ENCODE assay signal across 9 cellular contexts in the genomic region with DNA sequence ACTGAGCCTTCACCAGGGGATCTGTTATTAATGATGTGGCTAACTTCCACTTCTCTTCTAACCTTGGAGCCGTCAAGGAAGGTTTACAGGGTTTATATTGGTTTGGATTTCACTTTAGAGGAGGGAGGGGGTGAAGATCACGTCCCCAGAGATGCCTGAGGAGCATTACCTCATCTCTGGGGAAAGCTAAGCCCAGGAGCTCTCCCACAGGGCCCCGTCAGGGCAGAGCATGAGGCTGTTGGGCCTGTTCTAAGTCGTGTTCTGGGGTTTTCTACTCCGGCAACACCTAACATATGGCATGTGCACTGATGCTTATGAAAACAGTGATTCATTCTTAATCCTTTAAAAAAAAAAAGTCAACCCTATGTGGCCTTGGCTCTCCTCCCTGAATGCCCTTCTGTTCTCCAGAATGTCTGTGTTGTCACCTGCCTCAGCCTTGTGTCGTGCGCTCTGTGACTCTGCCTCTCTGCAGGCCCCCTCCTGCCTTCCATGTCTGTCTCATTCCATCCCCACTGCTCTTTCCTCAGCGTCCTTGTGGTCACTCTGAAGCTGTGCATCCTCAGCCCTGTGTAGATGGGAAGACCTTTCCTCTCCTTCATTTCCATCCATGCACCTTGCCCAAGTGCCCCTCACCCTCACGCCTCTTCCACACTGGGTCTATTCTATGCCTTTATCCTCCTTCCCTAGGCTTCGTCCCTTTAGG.
DNase-seq lines count a peak whose midpoint lies in the region; ATAC-seq, FAIRE-seq and TF ChIP-seq lines count a peak whose summit lies in the region.
"Had no signal": no experiment of that assay in that cellular context is flagged by ENCODE, and none has a peak within 500 bp of the region (broad histone marks: within the 10 kb centered on the region; RNA-seq: fewer than 3 reads in every experiment).

No MANE protein-coding gene starts in this region.

- H3K27me3 Mint-ChIP-seq in T-helper 2 cell treated with Interferon-gamma antibody and Interleukin-4, amounts not matched to agents 5 μg/mL and 100 μg/mL, for 36 hours (ENCODE audit: low read depth), result no peaks in the 10 kb centered on the region

- TF ChIP-seq CTCF in GM12878 (IDR thresholded peaks at IDR 0.05 in 2 of 3, conservative IDR thresholded peaks at IDR 0.05 in 1 of 3; ENCODE audit: control insufficient read depth in 2 of 3, extremely low read depth in 1 of 3, insufficient read depth in 1 of 3, low read depth in 3 of 3, low read length in 3 of 3), result no peak

- POLR2A ChIA-PET in GM12878 (lab: Charles Lee), result no interaction called here

- TF ChIP-seq RAD21 in GM12878 (IDR thresholded peaks at IDR 0.05; ENCODE audit: insufficient read depth, low read depth, low read length), result no peak

- DNase-seq in COLO829 (ENCODE audit: low spot score) (peak; percentile 28), HK-2 (ENCODE audit: unreplicated experiment) (peak; percentile 64), GM12878 (ENCODE audit: low read depth, low spot score) (no peak), mesendoderm (peak; percentile 48), Ammon's horn (ENCODE audit: low spot score) (no peak), DMS153 (lab: John Stamatoyannopoulos, UW) (no peak)
- no peak for DNase-seq in T-helper 2 cell treated with Interferon-gamma antibody and Interleukin-4, amounts not matched to agents 5 μg/mL and 100 μg/mL, for 36 hours (ENCODE audit: low spot score)
- DNase-seq: effector memory CD4-positive, alpha-beta T cell had no signal

- CTCF ChIA-PET in GM12878 (lab: Yijun Ruan, JAX), result no interaction called here

- H3K36me3 Mint-ChIP-seq in T-helper 2 cell treated with Interferon-gamma antibody and Interleukin-4, amounts not matched to agents 5 μg/mL and 100 μg/mL, for 36 hours (ENCODE audit: low read depth), result no peaks in the 10 kb centered on the region

- H2BK15ac ChIP-seq in mesendoderm (replicated peaks; ENCODE audit: low read depth), result no peak overlapping the region

- H4K8ac ChIP-seq in mesendoderm (ENCODE audit: low read depth, low read length), result no peak overlapping the region

- H2AFZ ChIP-seq in GM12878 (ENCODE audit: control insufficient read depth, low read depth, low read length), result no peak overlapping the region

- H3K79me2 ChIP-seq in GM12878 (ENCODE audit: control insufficient read depth, insufficient read depth, low read length), result no peaks in the 10 kb centered on the region
- H3K79me2 ChIP-seq in mesendoderm (ENCODE audit: control insufficient read depth, insufficient read depth, low read length), result no peaks in the 10 kb centered on the region

- H2BK5ac ChIP-seq in mesendoderm (ENCODE audit: low read length), result no peak overlapping the region

- WGBS in GM12878 (ENCODE audit: insufficient coverage, insufficient replicate concordance, low lambda C conversion rate, missing lambda C conversion rate), result 37% methylated on average over 10 of the region's 10 CpGs
- whole genome bisulfite sequencing in mesendoderm (ENCODE audit: extremely low coverage, insufficient coverage, low lambda C conversion rate), result no CpG with 5 or more reads among the region's 10 CpGs

- no peak for TF ChIP-seq POLR2A in GM12878 (IDR thresholded peaks at IDR 0.05; ENCODE audit: low read depth, low read length)

- H3K4me1 ChIP-seq in GM12878 (ENCODE audit: control insufficient read depth, insufficient read depth, low read length) (peaks cover 14% of the 10 kb centered on the region), mesendoderm (ENCODE audit: control insufficient read depth, low read depth, low read length) (no peaks in the 10 kb centered on the region)

- H3K9me3 Mint-ChIP-seq in T-helper 2 cell treated with Interferon-gamma antibody and Interleukin-4, amounts not matched to agents 5 μg/mL and 100 μg/mL, for 36 hours, result no peaks in the 10 kb centered on the region

- intact Hi-C loops in GM12878 (cut with micrococcal nuclease; ENCODE audit: unreplicated experiment), result loop anchor here (5.0 kb wide), 1 partner anchor 271 kb away; no protein-coding TSS in a partner anchor

- H3K9me3 ChIP-seq in GM12878 (replicated peaks; ENCODE audit: control insufficient read depth, insufficient read depth, low read length), result no peaks in the 10 kb centered on the region

- no TSS peak for BruUV-seq in GM12878 (replicated peaks; lab: Mats Ljungman, UMichigan)

- no peak overlapping the region for H4K5ac ChIP-seq in mesendoderm (ENCODE audit: low read length)

- H3K4ac ChIP-seq in mesendoderm (ENCODE audit: low read depth, low read length), result no peak overlapping the region

- H3K23ac ChIP-seq in mesendoderm (ENCODE audit: low read length), result no peak overlapping the region

- H3K27me3 ChIP-seq in GM12878 (replicated peaks in 1 of 2; ENCODE audit: control insufficient read depth in 2 of 2, insufficient read depth in 2 of 2, low read length in 1 of 2) (no peaks in the 10 kb centered on the region), mesendoderm (ENCODE audit: insufficient read depth, low read length, poor library complexity) (no peaks in the 10 kb centered on the region)

- no peak overlapping the region for H3K56ac ChIP-seq in mesendoderm (ENCODE audit: low read length)

- H3K27ac Mint-ChIP-seq in T-helper 2 cell treated with Interferon-gamma antibody and Interleukin-4, amounts not matched to agents 5 μg/mL and 100 μg/mL, for 36 hours, result no peak overlapping the region

- H3K4me3 ChIP-seq in GM12878, result no peak overlapping the region
- H3K4me3 ChIP-seq in mesendoderm (ENCODE audit: low read length), result no peak overlapping the region

- H3K27ac ChIP-seq in GM12878 (ENCODE audit: control insufficient read depth, insufficient read depth) (no peak overlapping the region), mesendoderm (ENCODE audit: low read depth, low read length) (no peak overlapping the region)

- no peak overlapping the region for H2BK120ac ChIP-seq in mesendoderm (ENCODE audit: low read depth, low read length)

- H3K79me1 ChIP-seq in mesendoderm (ENCODE audit: low read length), result no peaks in the 10 kb centered on the region

- in situ Hi-C loops in GM12878 (cut with MboI), result no loop called here

- H4K20me1 ChIP-seq in GM12878 (ENCODE audit: control insufficient read depth, insufficient read depth), result no peaks in the 10 kb centered on the region

- SMC1A ChIA-PET in GM12878 (lab: Charles Lee; ENCODE audit: uncharacterized antibody, unreplicated experiment), result interaction anchor here (0.7 to 1.6 kb wide), 3 partner anchors 22 to 255 kb away, joined by 3 to 6 read pairs (median 3); no protein-coding TSS in a partner anchor

- no peak overlapping the region for H3K4me3 Mint-ChIP-seq in T-helper 2 cell treated with Interferon-gamma antibody and Interleukin-4, amounts not matched to agents 5 μg/mL and 100 μg/mL, for 36 hours

- H3K36me3 ChIP-seq in GM12878 (ENCODE audit: control insufficient read depth in 2 of 2, insufficient read depth in 2 of 2, low read length in 1 of 2), result no peaks in the 10 kb centered on the region
- H3K36me3 ChIP-seq in mesendoderm (ENCODE audit: control insufficient read depth, insufficient read depth, low read length), result no peaks in the 10 kb centered on the region

- TF ChIP-seq EP300 in GM12878 (IDR thresholded peaks at IDR 0.05; ENCODE audit: borderline replicate concordance in 1 of 2, control insufficient read depth in 1 of 2, low read depth in 2 of 2, low read length in 2 of 2), result no peak; a peak in 1 of 4 replicates

- no peak overlapping the region for H2AK5ac ChIP-seq in mesendoderm (ENCODE audit: low read length)

- H3K4me2 ChIP-seq in GM12878 (ENCODE audit: control insufficient read depth, insufficient read depth), result no peak overlapping the region
- no peak overlapping the region for H3K4me2 ChIP-seq in mesendoderm (ENCODE audit: low read length)

- ATAC-seq in GM12878, result peak; percentile 75
- ATAC-seq in GM21515 (IDR thresholded peaks at IDR 0.05; ENCODE audit: unreplicated experiment), result no peak

- no peak overlapping the region for H3K18ac ChIP-seq in mesendoderm (ENCODE audit: low read length)

- no peaks in the 10 kb centered on the region for H3K4me1 Mint-ChIP-seq in T-helper 2 cell treated with Interferon-gamma antibody and Interleukin-4, amounts not matched to agents 5 μg/mL and 100 μg/mL, for 36 hours (ENCODE audit: low read depth)

- no peak for FAIRE-seq in GM12878 (lab: Jason Lieb, UNC)

- RAD21 ChIA-PET in GM12878 (lab: Charles Lee; ENCODE audit: unreplicated experiment), result interaction anchor here (0.8 to 1.4 kb wide), 2 partner anchors 22 to 240 kb away, joined by 3 to 4 read pairs; no protein-coding TSS in a partner anchor

- H3K9ac ChIP-seq in GM12878 (ENCODE audit: control insufficient read depth, insufficient read depth, low read length) (no peak overlapping the region), mesendoderm (ENCODE audit: low read length) (no peak overlapping the region)

TF ChIP-seq in GM12878, 131 proteins besides CTCF, POLR2A, EP300 and RAD21 (continues in another document):
- TF ChIP-seq ZZZ3 (IDR thresholded peaks at IDR 0.05; ENCODE audit: control insufficient read depth, insufficient read length, low read depth) (no peak), BACH1 (IDR thresholded peaks at IDR 0.05; ENCODE audit: borderline replicate concordance) (no peak), ZNF24 (IDR thresholded peaks at IDR 0.05) (no peak), RB1 (IDR thresholded peaks at IDR 0.05; ENCODE audit: borderline replicate concordance) (no peak), IKZF1 (conservative IDR thresholded peaks at IDR 0.05) (peak; percentile 44; the same call in 1 of the 2 replicates), IKZF2 (IDR thresholded peaks at IDR 0.05) (peak; percentile 19 to 29; a peak in 1 of 4 replicates), ATF7 (IDR thresholded peaks at IDR 0.05; ENCODE audit: low read depth) (peak; percentile 65; the same call in 1 of the 2 replicates)
- TF ChIP-seq, protein P1, sequence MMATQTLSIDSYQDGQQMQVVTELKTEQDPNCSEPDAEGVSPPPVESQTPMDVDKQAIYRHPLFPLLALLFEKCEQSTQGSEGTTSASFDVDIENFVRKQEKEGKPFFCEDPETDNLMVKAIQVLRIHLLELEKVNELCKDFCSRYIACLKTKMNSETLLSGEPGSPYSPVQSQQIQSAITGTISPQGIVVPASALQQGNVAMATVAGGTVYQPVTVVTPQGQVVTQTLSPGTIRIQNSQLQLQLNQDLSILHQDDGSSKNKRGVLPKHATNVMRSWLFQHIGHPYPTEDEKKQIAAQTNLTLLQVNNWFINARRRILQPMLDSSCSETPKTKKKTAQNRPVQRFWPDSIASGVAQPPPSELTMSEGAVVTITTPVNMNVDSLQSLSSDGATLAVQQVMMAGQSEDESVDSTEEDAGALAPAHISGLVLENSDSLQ (IDR thresholded peaks at IDR 0.05), result no peak

Comparison
In these comparisons a context has a peak if more than half of its experiments do, and no peak if none do; other contexts are left out.
1. DNase-seq: peak in COLO829 (single experiment), HK-2 (single experiment) and mesendoderm (single experiment); none in GM12878 (single experiment), Ammon's horn (single experiment), T-helper 2 cell treated with Interferon-gamma antibody and Interleukin-4, amounts not matched to agents 5 μg/mL and 100 μg/mL, for 36 hours (single experiment) and DMS153 (single experiment).